ENCODE assay signal across 6 cellular contexts in genomic region chr3:130645261-130645660, GRCh38.
"Had no signal": no experiment of that assay in that cellular context is flagged by ENCODE, and none has a peak within 500 bp of the region (broad histone marks: within the 10 kb centered on the region; RNA-seq: fewer than 3 reads in every experiment).

No MANE protein-coding gene starts in this region.

- DNase-seq: H9, HCEC 1CT, IMR-90, KG1 had no signal

- H3K4me3 ChIP-seq: GM23338, K562 had no signal
